ENCODE assay signal across 28 cellular contexts in genomic region chr11:101226617-101227016, GRCh38.
"Had no signal": no experiment of that assay in that cellular context is flagged by ENCODE, and none has a peak within 500 bp of the region (broad histone marks: within the 10 kb centered on the region; RNA-seq: fewer than 3 reads in every experiment).

No MANE protein-coding gene starts in this region.

- H3K36me3 ChIP-seq: adrenal gland, gastrocnemius medialis, heart left ventricle had no signal

- H3K27ac ChIP-seq: adrenal gland, body of pancreas, foreskin keratinocyte, gastrocnemius medialis, heart left ventricle, VCaP had no signal

- ATAC-seq: activated naive CD8-positive, alpha-beta T cell treated with anti-CD3 and anti-CD28 coated beads, Interleukin-2, amount 50 U/mL, for 24 hours; activated T-cell treated with anti-CD3 and anti-CD28 coated beads, Interleukin-2, amount 50 U/mL, for 4 hours; activated T-helper 17 cell treated with anti-CD3 and anti-CD28 coated beads, Interleukin-2, amount 50 U/mL, for 72 hours; body of pancreas; esophagus mucosa; foreskin keratinocyte; gastrocnemius medialis; heart left ventricle; WTC11 had no signal

- H3K36me3 Mint-ChIP-seq: activated naive CD4-positive, alpha-beta T cell treated with anti-CD3 and anti-CD28 coated beads, Interleukin-2, amount 50 U/mL, for 24 hours; activated naive CD8-positive, alpha-beta T cell treated with anti-CD3 and anti-CD28 coated beads for 36 hours had no signal

- H3K4me3 ChIP-seq: adrenal gland, body of pancreas, gastrocnemius medialis had no signal

- H3K27me3 ChIP-seq: adrenal gland, body of pancreas, foreskin keratinocyte, gastrocnemius medialis, heart left ventricle had no signal

- H3K4me1 ChIP-seq: adrenal gland, body of pancreas, foreskin keratinocyte, gastrocnemius medialis, heart left ventricle had no signal

- H3K27me3 Mint-ChIP-seq: activated CD4-positive, alpha-beta memory T cell treated with anti-CD3 and anti-CD28 coated beads, Interleukin-2, amount 10 ng/mL, durations not matched to agents 7 days and 5 days; activated CD4-positive, alpha-beta T cell treated with anti-CD3 and anti-CD28 coated beads, Interleukin-2, amount 10 ng/mL, durations not matched to agents 7 days and 5 days; activated naive CD4-positive, alpha-beta T cell treated with anti-CD3 and anti-CD28 coated beads, Interleukin-2, amount 50 U/mL, for 24 hours; activated naive CD8-positive, alpha-beta T cell treated with anti-CD3 and anti-CD28 coated beads for 36 hours; activated naive CD8-positive, alpha-beta T cell treated with anti-CD3 and anti-CD28 coated beads, Interleukin-2, amount 50 U/mL, for 24 hours; activated T-helper 17 cell treated with anti-CD3 and anti-CD28 coated beads, Interleukin-2, amount 50 U/mL, for 72 hours had no signal

- H3K4me1 Mint-ChIP-seq: activated CD4-positive, alpha-beta memory T cell treated with anti-CD3 and anti-CD28 coated beads, Interleukin-2, amount 10 ng/mL, durations not matched to agents 7 days and 5 days; activated CD4-positive, alpha-beta T cell treated with anti-CD3 and anti-CD28 coated beads, Interleukin-2, amount 10 ng/mL, durations not matched to agents 7 days and 5 days; activated naive CD4-positive, alpha-beta T cell treated with anti-CD3 and anti-CD28 coated beads, Interleukin-2, amount 50 U/mL, for 24 hours; activated naive CD8-positive, alpha-beta T cell treated with anti-CD3 and anti-CD28 coated beads for 36 hours; activated naive CD8-positive, alpha-beta T cell treated with anti-CD3 and anti-CD28 coated beads, Interleukin-2, amount 50 U/mL, for 24 hours; activated T-helper 17 cell treated with anti-CD3 and anti-CD28 coated beads, Interleukin-2, amount 50 U/mL, for 72 hours; endodermal cell; WTC11 had no signal

- DNase-seq: activated CD4-positive, alpha-beta memory T cell treated with anti-CD3 and anti-CD28 coated beads, Interleukin-2, amount 10 ng/mL, durations not matched to agents 7 days and 5 days; activated CD4-positive, alpha-beta T cell treated with anti-CD3 and anti-CD28 coated beads for 1 hour; activated CD4-positive, alpha-beta T cell treated with anti-CD3 and anti-CD28 coated beads for 4 hours; activated CD4-positive, alpha-beta T cell treated with anti-CD3 and anti-CD28 coated beads, Interleukin-2, amount 10 ng/mL, durations not matched to agents 7 days and 5 days; activated CD4-positive, alpha-beta T cell treated with anti-CD3 and anti-CD28 coated beads, Interleukin-2, amount 50 U/mL, for 4 hours; activated effector memory CD4-positive, alpha-beta T cell treated with Interleukin-2 at 50 U/mL for 16 hours; activated gamma-delta T cell treated with Interleukin-2 at 50 U/mL for 16 hours; activated naive CD4-positive, alpha-beta T cell treated with Interleukin-2 at 50 U/mL for 16 hours; activated naive CD8-positive, alpha-beta T cell treated with anti-CD3 and anti-CD28 coated beads for 36 hours; activated naive CD8-positive, alpha-beta T cell treated with anti-CD3 and anti-CD28 coated beads, Interleukin-2, amount 50 U/mL, for 24 hours; activated T-cell treated with anti-CD3 and anti-CD28 coated beads, Interleukin-2, amount 50 U/mL, for 4 hours; adrenal gland; amygdala; aorta; body of pancreas; caudate nucleus; effector CD8-positive, alpha-beta T cell; endodermal cell; foreskin keratinocyte; gastrocnemius medialis; glutamatergic neuron; heart left ventricle; T-helper 2 cell had no signal

- H3K4me3 Mint-ChIP-seq: activated CD4-positive, alpha-beta memory T cell treated with anti-CD3 and anti-CD28 coated beads, Interleukin-2, amount 10 ng/mL, durations not matched to agents 7 days and 5 days; activated CD4-positive, alpha-beta T cell treated with anti-CD3 and anti-CD28 coated beads, Interleukin-2, amount 10 ng/mL, durations not matched to agents 7 days and 5 days; activated naive CD4-positive, alpha-beta T cell treated with anti-CD3 and anti-CD28 coated beads, Interleukin-2, amount 50 U/mL, for 24 hours; activated naive CD8-positive, alpha-beta T cell treated with anti-CD3 and anti-CD28 coated beads for 36 hours; activated naive CD8-positive, alpha-beta T cell treated with anti-CD3 and anti-CD28 coated beads, Interleukin-2, amount 50 U/mL, for 24 hours; activated T-cell treated with anti-CD3 and anti-CD28 coated beads, Interleukin-2, amount 50 U/mL, for 4 hours; activated T-helper 17 cell treated with anti-CD3 and anti-CD28 coated beads, Interleukin-2, amount 50 U/mL, for 72 hours; endodermal cell; WTC11 had no signal

- H3K27ac Mint-ChIP-seq: activated CD4-positive, alpha-beta memory T cell treated with anti-CD3 and anti-CD28 coated beads, Interleukin-2, amount 10 ng/mL, durations not matched to agents 7 days and 5 days; activated CD4-positive, alpha-beta T cell treated with anti-CD3 and anti-CD28 coated beads, Interleukin-2, amount 10 ng/mL, durations not matched to agents 7 days and 5 days; activated naive CD4-positive, alpha-beta T cell treated with anti-CD3 and anti-CD28 coated beads, Interleukin-2, amount 50 U/mL, for 24 hours; activated naive CD8-positive, alpha-beta T cell treated with anti-CD3 and anti-CD28 coated beads for 36 hours; activated naive CD8-positive, alpha-beta T cell treated with anti-CD3 and anti-CD28 coated beads, Interleukin-2, amount 50 U/mL, for 24 hours; activated T-helper 17 cell treated with anti-CD3 and anti-CD28 coated beads, Interleukin-2, amount 50 U/mL, for 72 hours; endodermal cell; WTC11 had no signal
